Comparison of ENCODE assay signal across 14 cellular contexts in genomic region chr6:17869010-17869752, GRCh38.
A peak's percentile ranks its signal among the peaks of the same experiment; 100 is the strongest.
DNase-seq lines count a peak whose midpoint lies in the region; ATAC-seq and TF ChIP-seq lines count a peak whose summit lies in the region.
"Had no signal": no experiment of that assay in that cellular context is flagged by ENCODE, and none has a peak within 500 bp of the region (broad histone marks: within the 10 kb centered on the region; RNA-seq: fewer than 3 reads in every experiment).

No MANE protein-coding gene starts in this region.

- H3K4me3 Mint-ChIP-seq in brain (no peak overlapping the region), T-cell (no peak overlapping the region)
- H3K4me3 Mint-ChIP-seq in stimulated activated memory B cell treated with anti-CD40 and anti-IgM and Interleukin-4, amounts not matched to agents 10 μg/mL and 1 μg/mL and 100 μg/mL, for 72 hours, result no peak overlapping the region
- H3K4me3 Mint-ChIP-seq: activated naive CD4-positive, alpha-beta T cell treated with anti-CD3 and anti-CD28 coated beads for 36 hours; stimulated activated naive CD8-positive, alpha-beta T cell treated with anti-CD3 and anti-CD28 coated beads, Interleukin-15, amount 100 ng/mL, for 72 hours had no signal

- H3K27me3 ChIP-seq in A673 (replicated peaks; ENCODE audit: insufficient read depth, low read depth, low read length, poor library complexity) (no peaks in the 10 kb centered on the region), layer of hippocampus (ENCODE audit: control insufficient read depth, insufficient read depth, low read length) (no peaks in the 10 kb centered on the region)
- H3K27me3 ChIP-seq: BLaER1 had no signal

- ATAC-seq in stimulated activated memory B cell treated with anti-CD40 and anti-IgM and Interleukin-4, amounts not matched to agents 10 μg/mL and 1 μg/mL and 100 μg/mL, for 72 hours, result no peak
- ATAC-seq in T-cell (replicated peaks in 1 of 4) (no peak), HG03571 (IDR thresholded peaks at IDR 0.05; ENCODE audit: unreplicated experiment) (no peak)
- ATAC-seq: stimulated activated naive CD8-positive, alpha-beta T cell treated with anti-CD3 and anti-CD28 coated beads, Interleukin-15, amount 100 ng/mL, for 72 hours had no signal

- H3K4me1 ChIP-seq in A673 (ENCODE audit: insufficient read depth, low read length, poor library complexity, severe bottlenecking), result peaks cover 16% of the 10 kb centered on the region
- H3K4me1 ChIP-seq: BLaER1 had no signal

- no TSS peak for BruUV-seq in A673 (replicated peaks; lab: Mats Ljungman, UMichigan)

- intact Hi-C loops in A673 (cut with micrococcal nuclease; ENCODE audit: unreplicated experiment), result no loop called here

- DNase-seq in A673 (ENCODE audit: low spot score), result peak; percentile 23
- peak; percentile 32 for DNase-seq in HT1080 (ENCODE audit: low read depth)
- no peak for DNase-seq in central memory CD4-positive, alpha-beta T cell
- DNase-seq in T-cell, result no peak
- DNase-seq: activated naive CD4-positive, alpha-beta T cell treated with anti-CD3 and anti-CD28 coated beads for 36 hours; Karpas-422; NK-92 treated with Interleukin-12 subunit alpha and Interleukin-12 subunit beta, amount 100 ng/mL, for 24 hours; stimulated activated CD4-positive, alpha-beta T cell treated with anti-CD3 and anti-CD28 coated beads, Interleukin-12 subunit alpha, Interleukin-12 subunit beta, amount 100 ng/mL, for 4 hours; stimulated activated naive CD8-positive, alpha-beta T cell treated with anti-CD3 and anti-CD28 coated beads, Interleukin-15, amount 100 ng/mL, for 72 hours had no signal

- H3K4me1 Mint-ChIP-seq in brain (peaks cover 51% of the 10 kb centered on the region), T-cell (no peaks in the 10 kb centered on the region)
- H3K4me1 Mint-ChIP-seq in stimulated activated memory B cell treated with anti-CD40 and anti-IgM and Interleukin-4, amounts not matched to agents 10 μg/mL and 1 μg/mL and 100 μg/mL, for 72 hours, result no peaks in the 10 kb centered on the region
- H3K4me1 Mint-ChIP-seq: stimulated activated naive CD8-positive, alpha-beta T cell treated with anti-CD3 and anti-CD28 coated beads, Interleukin-15, amount 100 ng/mL, for 72 hours had no signal

- H3K27ac ChIP-seq in A673 (ENCODE audit: low read depth, low read length, poor library complexity, severe bottlenecking) (no peak overlapping the region), layer of hippocampus (ENCODE audit: low read depth, low read length) (peak overlapping the region; percentile 85)
- H3K27ac ChIP-seq: BLaER1 had no signal

- CTCF ChIA-PET in A673 (lab: Charles Lee), result no interaction called here
- CTCF ChIA-PET in T-cell (lab: Charles Lee), result interaction anchor here in 1 of 2 donors (0.6 kb wide), 1 partner anchor 327 kb away, joined by 3 read pairs; no protein-coding TSS in a partner anchor

- no peaks in the 10 kb centered on the region for H3K36me3 ChIP-seq in A673 (ENCODE audit: insufficient read depth, low read length, poor library complexity, severe bottlenecking)
- H3K36me3 ChIP-seq: BLaER1 had no signal

- TF ChIP-seq CTCF in A673 (conservative IDR thresholded peaks at IDR 0.05; ENCODE audit: low read depth, low read length) (no peak), brain (conservative IDR thresholded peaks at IDR 0.05) (no peak)

- H3K9me3 Mint-ChIP-seq in brain (no peaks in the 10 kb centered on the region), T-cell (no peaks in the 10 kb centered on the region)
- H3K9me3 Mint-ChIP-seq in stimulated activated memory B cell treated with anti-CD40 and anti-IgM and Interleukin-4, amounts not matched to agents 10 μg/mL and 1 μg/mL and 100 μg/mL, for 72 hours, result no peaks in the 10 kb centered on the region
- H3K9me3 Mint-ChIP-seq: activated naive CD4-positive, alpha-beta T cell treated with anti-CD3 and anti-CD28 coated beads for 36 hours; stimulated activated naive CD8-positive, alpha-beta T cell treated with anti-CD3 and anti-CD28 coated beads, Interleukin-15, amount 100 ng/mL, for 72 hours had no signal

- H3K4me3 ChIP-seq in A673 (ENCODE audit: low read depth, low read length, poor library complexity, severe bottlenecking), result no peak overlapping the region
- H3K4me3 ChIP-seq: BLaER1 had no signal

- no peaks in the 10 kb centered on the region for H3K9me3 ChIP-seq in A673 (ENCODE audit: low read depth, low read length, poor library complexity, severe bottlenecking)
- H3K9me3 ChIP-seq: BLaER1 had no signal

- H3K36me3 Mint-ChIP-seq in brain (peaks cover 4% of the 10 kb centered on the region), T-cell (no peaks in the 10 kb centered on the region)
- H3K36me3 Mint-ChIP-seq in stimulated activated memory B cell treated with anti-CD40 and anti-IgM and Interleukin-4, amounts not matched to agents 10 μg/mL and 1 μg/mL and 100 μg/mL, for 72 hours, result peaks cover 6% of the 10 kb centered on the region

- peak overlapping the region in 4 of 5 experiments; percentile 7 to 49 (median 24) for H3K27ac Mint-ChIP-seq in brain
- no peak overlapping the region for H3K27ac Mint-ChIP-seq in stimulated activated memory B cell treated with anti-CD40 and anti-IgM and Interleukin-4, amounts not matched to agents 10 μg/mL and 1 μg/mL and 100 μg/mL, for 72 hours
- H3K27ac Mint-ChIP-seq in T-cell, result no peak overlapping the region
- H3K27ac Mint-ChIP-seq: activated naive CD4-positive, alpha-beta T cell treated with anti-CD3 and anti-CD28 coated beads for 36 hours; stimulated activated naive CD8-positive, alpha-beta T cell treated with anti-CD3 and anti-CD28 coated beads, Interleukin-15, amount 100 ng/mL, for 72 hours had no signal

- H3K27me3 Mint-ChIP-seq in brain (no peaks in the 10 kb centered on the region), T-cell (peaks cover 8 to 13% of the 10 kb centered on the region in 2 donors)
- no peaks in the 10 kb centered on the region for H3K27me3 Mint-ChIP-seq in stimulated activated memory B cell treated with anti-CD40 and anti-IgM and Interleukin-4, amounts not matched to agents 10 μg/mL and 1 μg/mL and 100 μg/mL, for 72 hours

- POLR2A ChIA-PET in A673 (lab: Charles Lee; ENCODE audit: low non-redundant PET), result no interaction called here
- POLR2A ChIA-PET in T-cell (lab: Charles Lee), result no interaction called here

Comparison
In these comparisons a context has a peak if more than half of its experiments do, and no peak if none do; other contexts are left out.
1. DNase-seq: peak in A673 (single experiment) and HT1080 (single experiment); none in central memory CD4-positive, alpha-beta T cell (single experiment) and T-cell (0 of 34).
2. H3K27ac Mint-ChIP-seq: peak in brain (4 of 5); none in stimulated activated memory B cell treated with anti-CD40 and anti-IgM and Interleukin-4, amounts not matched to agents 10 μg/mL and 1 μg/mL and 100 μg/mL, for 72 hours (single experiment) and T-cell (0 of 2).